Comparison of ENCODE assay signal across 19 cellular contexts in the genomic region with DNA sequence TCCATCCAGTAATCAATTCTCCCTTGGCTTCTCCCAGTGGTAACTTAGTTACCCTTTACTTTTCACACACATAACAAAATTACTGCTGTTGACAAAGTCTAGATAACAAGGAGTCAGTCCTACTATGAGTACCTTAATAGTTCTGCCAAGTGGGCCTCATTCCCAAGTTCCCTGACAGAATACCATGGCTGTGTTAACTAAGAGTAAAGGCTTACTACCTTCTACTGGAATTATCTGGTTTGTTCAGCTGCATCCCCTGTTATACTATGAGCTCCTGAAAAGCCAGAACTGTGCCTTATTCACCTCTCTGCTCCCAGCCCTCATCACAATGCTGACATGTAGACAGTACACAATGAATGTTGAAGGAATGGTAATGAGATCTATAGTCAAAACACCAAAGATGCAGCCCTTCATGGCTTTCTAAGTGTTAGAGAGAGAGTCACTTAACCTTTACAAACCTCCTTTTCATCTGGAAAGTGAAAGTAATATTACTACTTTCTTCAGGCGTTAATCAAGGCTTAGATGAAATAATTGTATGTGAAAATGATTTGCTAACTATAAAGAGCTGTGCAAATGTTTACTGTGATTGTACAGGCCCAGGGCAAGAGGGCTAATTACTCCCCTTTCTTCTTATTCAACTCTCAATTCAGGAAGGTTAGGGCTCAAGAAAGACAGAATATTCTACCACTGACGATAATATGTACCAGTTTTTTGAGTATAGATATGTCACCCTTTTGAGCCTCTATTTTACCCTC.
A peak's percentile ranks its signal among the peaks of the same experiment; 100 is the strongest.
DNase-seq lines count a peak whose midpoint lies in the region; ATAC-seq and TF ChIP-seq lines count a peak whose summit lies in the region.
"Had no signal": no experiment of that assay in that cellular context is flagged by ENCODE, and none has a peak within 500 bp of the region (broad histone marks: within the 10 kb centered on the region; RNA-seq: fewer than 3 reads in every experiment).

No MANE protein-coding gene starts in this region.

- H3K4me1 ChIP-seq in Karpas-422 (ENCODE audit: low read length) (no peaks in the 10 kb centered on the region), fibroblast of lung (ENCODE audit: control insufficient read depth, extremely low read depth, insufficient read depth, low read length) (peaks cover 3% of the 10 kb centered on the region)
- H3K4me1 ChIP-seq: BE2C had no signal

- H3K9ac ChIP-seq in Karpas-422 (ENCODE audit: low read length) (no peak overlapping the region), fibroblast of lung (ENCODE audit: insufficient read depth, low read length) (no peak overlapping the region)

- H3K36me3 ChIP-seq in Karpas-422 (ENCODE audit: insufficient read depth, low read length) (no peaks in the 10 kb centered on the region), fibroblast of lung (ENCODE audit: control insufficient read depth, insufficient read depth, low read length) (no peaks in the 10 kb centered on the region)
- H3K36me3 ChIP-seq: BE2C, neutrophil had no signal

- H3K79me2 ChIP-seq in Karpas-422 (ENCODE audit: low read length) (no peaks in the 10 kb centered on the region), fibroblast of lung (ENCODE audit: control insufficient read depth, insufficient read depth, low read length) (no peaks in the 10 kb centered on the region)

- DNase-seq in GM20000 (ENCODE audit: low spot score) (peak; percentile 18), Karpas-422 (no peak), fibroblast of lung (ENCODE audit: low read depth in 2 of 2) (no peak), sciatic nerve (ENCODE audit: low spot score) (no peak), SW 1271 (lab: John Stamatoyannopoulos, UW) (no peak), kidney glomerular epithelial cell (lab: John Stamatoyannopoulos, UW) (no peak)
- DNase-seq: activated CD4-positive, alpha-beta T cell treated with anti-CD3 and anti-CD28 coated beads, Interleukin-2, amount 50 U/mL, for 1 hour; activated naive CD4-positive, alpha-beta T cell treated with Interleukin-2 at 50 U/mL for 16 hours; anterior cingulate cortex; BE2C; foreskin fibroblast; hypothalamus; NCI-H146; NK-92 treated with Interleukin-12 subunit alpha and Interleukin-12 subunit beta, amount 100 ng/mL, for 24 hours; stimulated activated CD4-positive, alpha-beta T cell treated with anti-CD3 and anti-CD28 coated beads, Interleukin-2, amount 100 ng/mL, for 24 hours had no signal

- H4K20me1 ChIP-seq in Karpas-422 (ENCODE audit: insufficient read depth, low read depth, low read length) = no peaks in the 10 kb centered on the region
- H4K20me1 ChIP-seq in fibroblast of lung (ENCODE audit: control insufficient read depth, extremely low read depth, insufficient read depth, low read length) = no peaks in the 10 kb centered on the region

- H3K27ac ChIP-seq in Karpas-422 (ENCODE audit: low read length) (no peak overlapping the region), fibroblast of lung (ENCODE audit: insufficient read depth, low read length) (no peak overlapping the region)
- H3K27ac ChIP-seq: neutrophil, RWPE1 had no signal

- no peaks in the 10 kb centered on the region for H3K9me2 ChIP-seq in Karpas-422 (replicated peaks; ENCODE audit: insufficient read depth, low read length)

- H2AFZ ChIP-seq in Karpas-422 (ENCODE audit: low read length) (peak overlapping the region; percentile 33; the same call in 1 of the 2 replicates), fibroblast of lung (ENCODE audit: low read length) (peak overlapping the region; percentile 68)
- H2AFZ ChIP-seq: GM23338 had no signal

- H3K4me2 ChIP-seq in Karpas-422 (ENCODE audit: low read depth, low read length, poor library complexity, severe bottlenecking) = no peak overlapping the region
- peak overlapping the region; percentile 52 for H3K4me2 ChIP-seq in fibroblast of lung (ENCODE audit: extremely low read depth, insufficient read depth, low read length)
- H3K4me2 ChIP-seq: GM23338 had no signal

- no peaks in the 10 kb centered on the region for H3K27me3 ChIP-seq in Karpas-422 (ENCODE audit: low read length)
- no peaks in the 10 kb centered on the region for H3K27me3 ChIP-seq in fibroblast of lung (ENCODE audit: control insufficient read depth, insufficient read depth, low read length)
- H3K27me3 ChIP-seq: BE2C, neutrophil had no signal

- ATAC-seq in sciatic nerve = peak; percentile 65
- ATAC-seq in GM18870 (IDR thresholded peaks at IDR 0.05; ENCODE audit: unreplicated experiment) = no peak
- ATAC-seq: GM23338 had no signal

- no peaks in the 10 kb centered on the region for H3K9me3 ChIP-seq in Karpas-422 (ENCODE audit: low read length)
- no peaks in the 10 kb centered on the region for H3K9me3 ChIP-seq in fibroblast of lung (ENCODE audit: control insufficient read depth, insufficient read depth, low read depth, low read length)
- H3K9me3 ChIP-seq: BE2C, neutrophil had no signal

- H3K4me3 ChIP-seq in Karpas-422 (ENCODE audit: low read length) (no peak overlapping the region), fibroblast of lung (replicated peaks in 1 of 4; ENCODE audit: control extremely low read depth in 1 of 4, insufficient read depth in 1 of 4, low read depth in 3 of 4, low read length in 4 of 4) (no peak overlapping the region)
- H3K4me3 ChIP-seq: GM23338 had no signal

- TF ChIP-seq CTCF in GM20000 (IDR thresholded peaks at IDR 0.05; ENCODE audit: extremely low read depth, missing control alignments) = no peak
- TF ChIP-seq CTCF in fibroblast of lung (conservative IDR thresholded peaks at IDR 0.05 in 1 of 2, IDR thresholded peaks at IDR 0.05 in 1 of 2; ENCODE audit: low read depth in 1 of 2, low read length in 2 of 2) = no peak

- intact Hi-C loops in sciatic nerve (cut with DNase I) = no loop called here
